15 cellular contexts compared by ENCODE assay signal in genomic region chr2:1968988-1969700, GRCh38.
DNase-seq lines count a peak whose midpoint lies in the region; ATAC-seq and TF ChIP-seq lines count a peak whose summit lies in the region.
"Had no signal": no experiment of that assay in that cellular context is flagged by ENCODE, and none has a peak within 500 bp of the region (broad histone marks: within the 10 kb centered on the region; RNA-seq: fewer than 3 reads in every experiment).

No MANE protein-coding gene starts in this region.

- no peak for TF ChIP-seq CTCF in GM23338 (conservative IDR thresholded peaks at IDR 0.05; ENCODE audit: low read depth in 2 of 2)
- TF ChIP-seq CTCF in brain (conservative IDR thresholded peaks at IDR 0.05), result no peak
- TF ChIP-seq CTCF in BE2C (IDR thresholded peaks at IDR 0.05; ENCODE audit: low read depth, low read length), result no peak

- peaks cover 36% of the 10 kb centered on the region for H3K4me1 Mint-ChIP-seq in GM23338
- H3K4me1 Mint-ChIP-seq in brain, result peaks cover 88% of the 10 kb centered on the region
- H3K4me1 Mint-ChIP-seq: CD14-positive monocyte had no signal

- H4K20me1 ChIP-seq in GM23338 (replicated peaks; ENCODE audit: insufficient read depth), result no peaks in the 10 kb centered on the region

- no peaks in the 10 kb centered on the region for H3K79me2 ChIP-seq in GM23338 (replicated peaks; ENCODE audit: insufficient read depth)

- no peak overlapping the region for H3K4me2 ChIP-seq in GM23338

- H3K27ac Mint-ChIP-seq in GM23338 (no peak overlapping the region), brain (peak overlapping the region in 3 of 5 experiments; percentile 77 to 95 (median 89))
- H3K27ac Mint-ChIP-seq: CD14-positive monocyte had no signal

- H3K27me3 Mint-ChIP-seq in GM23338 (ENCODE audit: insufficient read depth, low read depth, poor library complexity), result peaks cover 8% of the 10 kb centered on the region
- peaks cover 6% of the 10 kb centered on the region for H3K27me3 Mint-ChIP-seq in brain

- DNase-seq in GM23338 (ENCODE audit: low spot score), result no peak
- DNase-seq in islet precursor cell, result peak; percentile 54
- DNase-seq in stimulated activated naive CD8-positive, alpha-beta T cell treated with anti-CD3 and anti-CD28 coated beads, Interleukin-15, Interleukin-2, amounts not matched to agents 100 U/mL and 50 U/mL, for 24 hours, result no peak
- no peak for DNase-seq in occipital lobe (lab: John Stamatoyannopoulos, UW)
- no peak for DNase-seq in BE2C
- DNase-seq: DMS79, GOT3, NCI-H1436, NCI-H2029 treated with DMSO at 0.1 percent for 48 hours, NCI-H2171, SJCRH30 had no signal

- H3K27ac ChIP-seq in GM23338 (ENCODE audit: low read depth), result no peak overlapping the region
- H3K27ac ChIP-seq: SJCRH30 had no signal

- H3K36me3 ChIP-seq in GM23338 (ENCODE audit: insufficient read depth) (no peaks in the 10 kb centered on the region), BE2C (no peaks in the 10 kb centered on the region)
- H3K36me3 ChIP-seq: SJCRH30 had no signal

- ATAC-seq in GM23338, result no peak
- ATAC-seq in stimulated activated naive CD8-positive, alpha-beta T cell treated with anti-CD3 and anti-CD28 coated beads, Interleukin-15, Interleukin-2, amounts not matched to agents 100 U/mL and 50 U/mL, for 24 hours, result peak; percentile 16
- no peak for ATAC-seq in HG03354 (IDR thresholded peaks at IDR 0.05; ENCODE audit: poor library complexity, severe bottlenecking, unreplicated experiment)
- no peak for ATAC-seq in HG03439 (IDR thresholded peaks at IDR 0.05; ENCODE audit: unreplicated experiment)

- H3K4me3 Mint-ChIP-seq in GM23338 (no peak overlapping the region), brain (peak overlapping the region in 1 of 5 experiments; percentile 13)
- H3K4me3 Mint-ChIP-seq: CD14-positive monocyte had no signal

- H3K9me3 Mint-ChIP-seq in GM23338 (no peaks in the 10 kb centered on the region), brain (no peaks in the 10 kb centered on the region)
- H3K9me3 Mint-ChIP-seq: CD14-positive monocyte had no signal

- peaks cover 32% of the 10 kb centered on the region for H3K4me1 ChIP-seq in GM23338 (ENCODE audit: insufficient read depth)
- H3K4me1 ChIP-seq in BE2C, result peaks cover 21% of the 10 kb centered on the region
- H3K4me1 ChIP-seq: SJCRH30 had no signal

- H2AFZ ChIP-seq in GM23338, result 0 out of 2 replicates have a peak overlapping the region, but pooled peaks have one; percentile 18

- H3K9me3 ChIP-seq in BE2C, result no peaks in the 10 kb centered on the region
- H3K9me3 ChIP-seq: SJCRH30 had no signal

- H3K36me3 Mint-ChIP-seq in GM23338 (ENCODE audit: low read depth), result no peaks in the 10 kb centered on the region
- H3K36me3 Mint-ChIP-seq in brain, result no peaks in the 10 kb centered on the region
- H3K36me3 Mint-ChIP-seq: CD14-positive monocyte had no signal

- H3F3A ChIP-seq in GM23338 (replicated peaks; ENCODE audit: low read depth), result no peaks in the 10 kb centered on the region

- H3K9me2 ChIP-seq in GM23338 (ENCODE audit: insufficient read depth), result no peaks in the 10 kb centered on the region

- H3K27me3 ChIP-seq in GM23338 (ENCODE audit: insufficient read depth), result no peaks in the 10 kb centered on the region
- H3K27me3 ChIP-seq in BE2C, result no peaks in the 10 kb centered on the region

- H3K4me3 ChIP-seq in GM23338 (no peak overlapping the region), BE2C (ENCODE audit: low read depth, low read length) (no peak overlapping the region)
- H3K4me3 ChIP-seq: SJCRH30 had no signal

TF ChIP-seq in GM23338, 12 proteins besides CTCF, POLR2A, EP300 and RAD21:
- no peak for TF ChIP-seq ZNF114 (CRISPR knock-in tag; IDR thresholded peaks at IDR 0.05)
- no peak for TF ChIP-seq CREB1 (CRISPR knock-in tag; IDR thresholded peaks at IDR 0.05; ENCODE audit: low read depth)
- no peak for TF ChIP-seq ETS1 (IDR thresholded peaks at IDR 0.05)
- TF ChIP-seq EZH2phosphoT487 (IDR thresholded peaks at IDR 0.05; ENCODE audit: unreplicated experiment), result no peak
